ENCODE assay signal across 1 cellular context in genomic region chr12:56431850-56432249, GRCh38.
TF ChIP-seq lines count a peak whose summit lies in the region.

No MANE protein-coding gene starts in this region.

TF ChIP-seq in IMR-90, 13 proteins besides CTCF, POLR2A, EP300 and RAD21:
- TF ChIP-seq RFX5 (IDR thresholded peaks at IDR 0.05; ENCODE audit: low read depth, low read length), result no peak
- TF ChIP-seq CHD1 (IDR thresholded peaks at IDR 0.05; ENCODE audit: low read depth, low read length), result no peak
- no peak for TF ChIP-seq MAFK (IDR thresholded peaks at IDR 0.05; ENCODE audit: low read depth, low read length)
- no peak for TF ChIP-seq BHLHE40 (IDR thresholded peaks at IDR 0.05; ENCODE audit: low read depth, low read length)
- no peak for TF ChIP-seq NFE2L2 (IDR thresholded peaks at IDR 0.05; ENCODE audit: low read depth, low read length)
- TF ChIP-seq, protein P1, sequence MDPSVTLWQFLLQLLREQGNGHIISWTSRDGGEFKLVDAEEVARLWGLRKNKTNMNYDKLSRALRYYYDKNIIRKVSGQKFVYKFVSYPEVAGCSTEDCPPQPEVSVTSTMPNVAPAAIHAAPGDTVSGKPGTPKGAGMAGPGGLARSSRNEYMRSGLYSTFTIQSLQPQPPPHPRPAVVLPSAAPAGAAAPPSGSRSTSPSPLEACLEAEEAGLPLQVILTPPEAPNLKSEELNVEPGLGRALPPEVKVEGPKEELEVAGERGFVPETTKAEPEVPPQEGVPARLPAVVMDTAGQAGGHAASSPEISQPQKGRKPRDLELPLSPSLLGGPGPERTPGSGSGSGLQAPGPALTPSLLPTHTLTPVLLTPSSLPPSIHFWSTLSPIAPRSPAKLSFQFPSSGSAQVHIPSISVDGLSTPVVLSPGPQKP (IDR thresholded peaks at IDR 0.05; ENCODE audit: borderline replicate concordance, low read depth, low read length), result no peak
- TF ChIP-seq RCOR1 (IDR thresholded peaks at IDR 0.05; ENCODE audit: insufficient replicate concordance, low read length), result no peak
- no peak for TF ChIP-seq CEBPB (IDR thresholded peaks at IDR 0.05; ENCODE audit: low read depth, low read length)
- no peak for TF ChIP-seq FOS (IDR thresholded peaks at IDR 0.05; ENCODE audit: low read depth, low read length)
- TF ChIP-seq MXI1 (IDR thresholded peaks at IDR 0.05; ENCODE audit: borderline replicate concordance, low read depth, low read length), result no peak
- TF ChIP-seq SMC3 (IDR thresholded peaks at IDR 0.05; ENCODE audit: low read depth, low read length), result no peak
